ENCODE assay signal across 3 cellular contexts in the genomic region with DNA sequence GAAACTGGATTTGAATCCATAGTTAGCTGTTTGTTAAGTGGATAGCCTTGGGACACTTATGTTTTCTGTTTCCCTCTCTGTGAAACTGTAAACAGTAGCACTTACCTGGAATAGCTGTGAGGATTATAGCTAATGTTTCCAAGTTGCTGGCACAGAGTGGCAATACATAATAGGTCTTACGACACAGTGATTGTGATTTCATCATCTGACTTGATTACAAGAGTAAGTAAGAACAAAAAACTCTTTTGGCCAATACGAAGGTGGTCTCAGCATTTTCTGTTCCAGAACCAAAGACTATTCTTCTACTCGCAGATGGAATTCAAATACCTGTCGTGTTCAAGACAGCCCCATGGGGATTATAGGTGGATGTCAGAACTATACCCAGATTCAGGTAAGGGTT.
A peak's percentile ranks its signal among the peaks of the same experiment; 100 is the strongest.
TF ChIP-seq lines count a peak whose summit lies in the region.

No MANE protein-coding gene starts in this region.

TF ChIP-seq in HEK293, 187 proteins besides CTCF, POLR2A, EP300 and RAD21:
- no peak for TF ChIP-seq ZNF670 (tag by site-specific recombination; IDR thresholded peaks at IDR 0.05; ENCODE audit: low read depth)
- TF ChIP-seq, protein P1, sequence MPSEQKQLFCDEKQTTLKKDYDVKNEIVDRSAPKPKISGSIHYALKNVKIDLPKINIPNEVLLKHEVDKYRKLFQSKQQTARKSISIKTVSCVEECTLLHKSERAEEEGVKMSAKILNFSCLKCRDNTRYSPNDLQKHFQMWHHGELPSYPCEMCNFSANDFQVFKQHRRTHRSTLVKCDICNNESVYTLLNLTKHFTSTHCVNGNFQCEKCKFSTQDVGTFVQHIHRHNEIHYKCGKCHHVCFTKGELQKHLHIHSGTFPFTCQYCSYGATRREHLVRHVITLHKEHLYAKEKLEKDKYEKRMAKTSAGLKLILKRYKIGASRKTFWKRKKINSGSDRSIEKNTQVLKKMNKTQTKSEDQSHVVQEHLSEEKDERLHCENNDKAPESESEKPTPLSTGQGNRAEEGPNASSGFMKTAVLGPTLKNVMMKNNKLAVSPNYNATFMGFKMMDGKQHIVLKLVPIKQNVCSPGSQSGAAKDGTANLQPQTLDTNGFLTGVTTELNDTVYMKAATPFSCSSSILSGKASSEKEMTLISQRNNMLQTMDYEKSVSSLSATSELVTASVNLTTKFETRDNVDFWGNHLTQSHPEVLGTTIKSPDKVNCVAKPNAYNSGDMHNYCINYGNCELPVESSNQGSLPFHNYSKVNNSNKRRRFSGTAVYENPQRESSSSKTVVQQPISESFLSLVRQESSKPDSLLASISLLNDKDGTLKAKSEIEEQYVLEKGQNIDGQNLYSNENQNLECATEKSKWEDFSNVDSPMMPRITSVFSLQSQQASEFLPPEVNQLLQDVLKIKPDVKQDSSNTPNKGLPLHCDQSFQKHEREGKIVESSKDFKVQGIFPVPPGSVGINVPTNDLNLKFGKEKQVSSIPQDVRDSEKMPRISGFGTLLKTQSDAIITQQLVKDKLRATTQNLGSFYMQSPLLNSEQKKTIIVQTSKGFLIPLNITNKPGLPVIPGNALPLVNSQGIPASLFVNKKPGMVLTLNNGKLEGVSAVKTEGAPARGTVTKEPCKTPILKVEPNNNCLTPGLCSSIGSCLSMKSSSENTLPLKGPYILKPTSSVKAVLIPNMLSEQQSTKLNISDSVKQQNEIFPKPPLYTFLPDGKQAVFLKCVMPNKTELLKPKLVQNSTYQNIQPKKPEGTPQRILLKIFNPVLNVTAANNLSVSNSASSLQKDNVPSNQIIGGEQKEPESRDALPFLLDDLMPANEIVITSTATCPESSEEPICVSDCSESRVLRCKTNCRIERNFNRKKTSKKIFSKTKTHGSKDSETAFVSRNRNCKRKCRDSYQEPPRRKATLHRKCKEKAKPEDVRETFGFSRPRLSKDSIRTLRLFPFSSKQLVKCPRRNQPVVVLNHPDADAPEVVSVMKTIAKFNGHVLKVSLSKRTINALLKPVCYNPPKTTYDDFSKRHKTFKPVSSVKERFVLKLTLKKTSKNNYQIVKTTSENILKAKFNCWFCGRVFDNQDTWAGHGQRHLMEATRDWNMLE (tag by site-specific recombination; conservative IDR thresholded peaks at IDR 0.05; ENCODE audit: low read depth), result peak; percentile 44; the same call in 1 of the 2 replicates

TF ChIP-seq in H1, 55 proteins besides CTCF, POLR2A, EP300 and RAD21:
- peak; percentile 56; the same call in 1 of the 2 replicates for TF ChIP-seq CEBPB (IDR thresholded peaks at IDR 0.05; ENCODE audit: low read depth, low read length)
- TF ChIP-seq BACH1 (IDR thresholded peaks at IDR 0.05; ENCODE audit: low read length), result no peak

TF ChIP-seq in liver, 16 proteins besides CTCF, POLR2A, EP300 and RAD21:
- TF ChIP-seq ATF3 (IDR thresholded peaks at IDR 0.05) (peak; percentile 83), EGR1 (IDR thresholded peaks at IDR 0.05; ENCODE audit: low read depth in 2 of 2) (no peak), RXRA (IDR thresholded peaks at IDR 0.05) (peak; percentile 45 to 63), HNF4A (conservative IDR thresholded peaks at IDR 0.05) (peak; percentile 3 to 63), TAF1 (conservative IDR thresholded peaks at IDR 0.05) (peak; percentile 73), YY1 (IDR thresholded peaks at IDR 0.05) (no peak), FOXA1 (IDR thresholded peaks at IDR 0.05) (no peak), FOXA2 (IDR thresholded peaks at IDR 0.05) (no peak), SP1 (IDR thresholded peaks at IDR 0.05) (peak; percentile 53), MAX (IDR thresholded peaks at IDR 0.05) (no peak), GABPA (IDR thresholded peaks at IDR 0.05 in 1 of 2, conservative IDR thresholded peaks at IDR 0.05 in 1 of 2) (no peak), HNF4G (IDR thresholded peaks at IDR 0.05) (no peak), JUND (IDR thresholded peaks at IDR 0.05) (peak in 1 of 2 donors; percentile 41), NR2F2 (IDR thresholded peaks at IDR 0.05) (no peak)
- TF ChIP-seq, protein P2, sequence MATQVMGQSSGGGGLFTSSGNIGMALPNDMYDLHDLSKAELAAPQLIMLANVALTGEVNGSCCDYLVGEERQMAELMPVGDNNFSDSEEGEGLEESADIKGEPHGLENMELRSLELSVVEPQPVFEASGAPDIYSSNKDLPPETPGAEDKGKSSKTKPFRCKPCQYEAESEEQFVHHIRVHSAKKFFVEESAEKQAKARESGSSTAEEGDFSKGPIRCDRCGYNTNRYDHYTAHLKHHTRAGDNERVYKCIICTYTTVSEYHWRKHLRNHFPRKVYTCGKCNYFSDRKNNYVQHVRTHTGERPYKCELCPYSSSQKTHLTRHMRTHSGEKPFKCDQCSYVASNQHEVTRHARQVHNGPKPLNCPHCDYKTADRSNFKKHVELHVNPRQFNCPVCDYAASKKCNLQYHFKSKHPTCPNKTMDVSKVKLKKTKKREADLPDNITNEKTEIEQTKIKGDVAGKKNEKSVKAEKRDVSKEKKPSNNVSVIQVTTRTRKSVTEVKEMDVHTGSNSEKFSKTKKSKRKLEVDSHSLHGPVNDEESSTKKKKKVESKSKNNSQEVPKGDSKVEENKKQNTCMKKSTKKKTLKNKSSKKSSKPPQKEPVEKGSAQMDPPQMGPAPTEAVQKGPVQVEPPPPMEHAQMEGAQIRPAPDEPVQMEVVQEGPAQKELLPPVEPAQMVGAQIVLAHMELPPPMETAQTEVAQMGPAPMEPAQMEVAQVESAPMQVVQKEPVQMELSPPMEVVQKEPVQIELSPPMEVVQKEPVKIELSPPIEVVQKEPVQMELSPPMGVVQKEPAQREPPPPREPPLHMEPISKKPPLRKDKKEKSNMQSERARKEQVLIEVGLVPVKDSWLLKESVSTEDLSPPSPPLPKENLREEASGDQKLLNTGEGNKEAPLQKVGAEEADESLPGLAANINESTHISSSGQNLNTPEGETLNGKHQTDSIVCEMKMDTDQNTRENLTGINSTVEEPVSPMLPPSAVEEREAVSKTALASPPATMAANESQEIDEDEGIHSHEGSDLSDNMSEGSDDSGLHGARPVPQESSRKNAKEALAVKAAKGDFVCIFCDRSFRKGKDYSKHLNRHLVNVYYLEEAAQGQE (IDR thresholded peaks at IDR 0.05), result peak; percentile 62
- TF ChIP-seq, protein P3, sequence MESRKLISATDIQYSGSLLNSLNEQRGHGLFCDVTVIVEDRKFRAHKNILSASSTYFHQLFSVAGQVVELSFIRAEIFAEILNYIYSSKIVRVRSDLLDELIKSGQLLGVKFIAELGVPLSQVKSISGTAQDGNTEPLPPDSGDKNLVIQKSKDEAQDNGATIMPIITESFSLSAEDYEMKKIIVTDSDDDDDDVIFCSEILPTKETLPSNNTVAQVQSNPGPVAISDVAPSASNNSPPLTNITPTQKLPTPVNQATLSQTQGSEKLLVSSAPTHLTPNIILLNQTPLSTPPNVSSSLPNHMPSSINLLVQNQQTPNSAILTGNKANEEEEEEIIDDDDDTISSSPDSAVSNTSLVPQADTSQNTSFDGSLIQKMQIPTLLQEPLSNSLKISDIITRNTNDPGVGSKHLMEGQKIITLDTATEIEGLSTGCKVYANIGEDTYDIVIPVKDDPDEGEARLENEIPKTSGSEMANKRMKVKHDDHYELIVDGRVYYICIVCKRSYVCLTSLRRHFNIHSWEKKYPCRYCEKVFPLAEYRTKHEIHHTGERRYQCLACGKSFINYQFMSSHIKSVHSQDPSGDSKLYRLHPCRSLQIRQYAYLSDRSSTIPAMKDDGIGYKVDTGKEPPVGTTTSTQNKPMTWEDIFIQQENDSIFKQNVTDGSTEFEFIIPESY (IDR thresholded peaks at IDR 0.05), result peak; percentile 30
